ENCODE assay signal across 20 cellular contexts in genomic region chr9:114100536-114100935, GRCh38. TPM values are rescaled to one million over a fixed set of nuclear protein-coding genes. Genes with fewer than 3 reads are reported as not detected.
DNase-seq lines count a peak whose midpoint lies in the region; ATAC-seq, FAIRE-seq and TF ChIP-seq lines count a peak whose summit lies in the region.
"Had no signal": no experiment of that assay in that cellular context is flagged by ENCODE, and none has a peak within 500 bp of the region (broad histone marks: within the 10 kb centered on the region; RNA-seq: fewer than 3 reads in every experiment).

No MANE protein-coding gene starts in this region.

- H3K4me1 ChIP-seq in pancreas, result peaks cover 0 to 12% (median 10%) of the 10 kb centered on the region in 3 donors

- H3K4me3 ChIP-seq in pancreas (no peak overlapping the region), H7 (ENCODE audit: insufficient read depth, low read depth, low read length) (no peak overlapping the region)

- DNase-seq in ACHN (peak; percentile 56), RCC 7860 (ENCODE audit: low spot score) (peak; percentile 37), pancreas (no peak), GM19238 (ENCODE audit: insufficient read length, low spot score) (no peak), NCI-H748 treated with DMSO at 0.1 percent for 48 hours (lab: John Stamatoyannopoulos, UW) (no peak), H7 (no peak), OCI-M1 (lab: John Stamatoyannopoulos, UW) (no peak)
- DNase-seq: C1 segment of cervical spinal cord; CD8-positive, alpha-beta memory T cell; GF-D8; Karpas-422; NCI-H1694 treated with DMSO at 0.1 percent for 48 hours; NCI-H446; NCI-H526; Right ventricle myocardium superior had no signal

- in situ Hi-C loops in ACHN (cut with HindIII; ENCODE audit: low pct_ligation_motif_present, low pct_unique_long_range_greater_than_20kb, low sequenced_read_pairs), result no loop called here

- H3K27me3 ChIP-seq in pancreas (no peaks in the 10 kb centered on the region), H7 (ENCODE audit: control insufficient read depth, insufficient read depth, low read length) (peaks cover 32% of the 10 kb centered on the region)

- TF ChIP-seq CTCF in pancreas (IDR thresholded peaks at IDR 0.05), result no peak

- H3K27ac ChIP-seq in pancreas, result peak overlapping the region in 3 of 4 donors; percentile 83 to 90 (median 88)

- ATAC-seq in pancreas, result no peak

- intact Hi-C loops in pancreas (cut with DNase I), result no loop called here

- 62 to 76% methylated on average over 1 of the region's 1 CpG for WGBS in pancreas, 2 donors

- FAIRE-seq in RCC 7860 (lab: Jason Lieb, UNC) (peak; percentile 87), islet of Langerhans (lab: Jason Lieb, UNC) (peak; percentile 65), pancreas (lab: Jason Lieb, UNC) (no peak)
- FAIRE-seq: D721Med had no signal

- H3K9me3 ChIP-seq in pancreas, result no peaks in the 10 kb centered on the region

- H3K36me3 ChIP-seq in pancreas, result peaks cover 0 to 6% (median 0%) of the 10 kb centered on the region in 3 donors
- H3K36me3 ChIP-seq in H7 (replicated peaks; ENCODE audit: control insufficient read depth, insufficient read depth, low read length), result no peaks in the 10 kb centered on the region

RNA-seq across cellular contexts. Expression of gene KIF12, which starts 1.4 kb away (rescaled TPM):
- 100 to 1,000 TPM in 1 of 6 donors, 10 to 100 TPM in 5; 40.4 to 124 (median 58.5) TPM for total RNA-seq in pancreas
- 100 to 1,000 TPM; 393 to 605 TPM for polyA plus RNA-seq in pancreas
- total RNA-seq in H7 (2014; rRNA removed; shearing (Covaris generic)), result 0.92 and 2.0 TPM in 2 replicates
- total RNA-seq: A673; CD8-positive, alpha-beta memory T cell; H4; Right ventricle myocardium superior had no signal
- polyA plus RNA-seq: CD8-positive, alpha-beta memory T cell had no signal

RNA-seq across cellular contexts. Expression of gene AMBP, which starts 22.4 kb away (rescaled TPM):
- total RNA-seq in pancreas, result 100 to 1,000 TPM in 3 of 6 donors, 10 to 100 TPM in 3; 62.7 to 108 (median 89.2) TPM
- 100 to 1,000 TPM; 178 to 370 TPM for polyA plus RNA-seq in pancreas
- total RNA-seq in H7 (2014; rRNA removed; shearing (Covaris generic)), result 1.6 and 1.7 TPM in 2 replicates
- total RNA-seq: A673; CD8-positive, alpha-beta memory T cell; SK-MEL-5 had no signal
- polyA plus RNA-seq: CD8-positive, alpha-beta memory T cell had no signal

RNA-seq across cellular contexts. Expression of gene COL27A1, which starts 54.8 kb away (rescaled TPM):
- 10 to 100 TPM in 5 of 6 donors, 1 to 10 TPM in 1; 9.7 to 31.8 (median 17.3) TPM for total RNA-seq in pancreas
- polyA plus RNA-seq in pancreas, result 100 to 1,000 TPM in 1 of 2 donors, 10 to 100 TPM in 1; 71.1 to 109 TPM
- total RNA-seq in H7 (2014; rRNA removed; shearing (Covaris generic)), result 10.5 and 10.8 TPM in 2 replicates
- polyA plus RNA-seq: CD8-positive, alpha-beta memory T cell had no signal

Comparison
In these comparisons a context has a peak if more than half of its experiments do, and no peak if none do; other contexts are left out.
1. DNase-seq: peak in ACHN (single experiment) and RCC 7860 (single experiment); none in pancreas (0 of 6), GM19238 (single experiment), NCI-H748 treated with DMSO at 0.1 percent for 48 hours (single experiment), H7 (single experiment) and OCI-M1 (single experiment).
2. RNA of gene KIF12, which starts 1.4 kb away (total RNA-seq): 40.4 to 124 TPM in pancreas; 0.92 to 2.0 TPM in H7; every median in the first group is over 10 times any median in the second.
3. RNA of gene AMBP, which starts 22.4 kb away (total RNA-seq): 62.7 to 108 TPM in pancreas; 1.6 to 1.7 TPM in H7; every median in the first group is over 10 times any median in the second.